Comparison of ENCODE assay signal across 2 cellular contexts in genomic region chr5:79112703-79113058, GRCh38.
TF ChIP-seq lines count a peak whose summit lies in the region.

No MANE protein-coding gene starts in this region.

TF ChIP-seq in GM23338, 12 proteins besides CTCF, POLR2A, EP300 and RAD21:
- no peak for TF ChIP-seq CREB1 (CRISPR knock-in tag; IDR thresholded peaks at IDR 0.05; ENCODE audit: low read depth)
- no peak for TF ChIP-seq ETS1 (IDR thresholded peaks at IDR 0.05)
- no peak for TF ChIP-seq EZH2phosphoT487 (IDR thresholded peaks at IDR 0.05; ENCODE audit: unreplicated experiment)
- TF ChIP-seq NANOG (IDR thresholded peaks at IDR 0.05; ENCODE audit: borderline replicate concordance) = no peak
- TF ChIP-seq, protein P1, sequence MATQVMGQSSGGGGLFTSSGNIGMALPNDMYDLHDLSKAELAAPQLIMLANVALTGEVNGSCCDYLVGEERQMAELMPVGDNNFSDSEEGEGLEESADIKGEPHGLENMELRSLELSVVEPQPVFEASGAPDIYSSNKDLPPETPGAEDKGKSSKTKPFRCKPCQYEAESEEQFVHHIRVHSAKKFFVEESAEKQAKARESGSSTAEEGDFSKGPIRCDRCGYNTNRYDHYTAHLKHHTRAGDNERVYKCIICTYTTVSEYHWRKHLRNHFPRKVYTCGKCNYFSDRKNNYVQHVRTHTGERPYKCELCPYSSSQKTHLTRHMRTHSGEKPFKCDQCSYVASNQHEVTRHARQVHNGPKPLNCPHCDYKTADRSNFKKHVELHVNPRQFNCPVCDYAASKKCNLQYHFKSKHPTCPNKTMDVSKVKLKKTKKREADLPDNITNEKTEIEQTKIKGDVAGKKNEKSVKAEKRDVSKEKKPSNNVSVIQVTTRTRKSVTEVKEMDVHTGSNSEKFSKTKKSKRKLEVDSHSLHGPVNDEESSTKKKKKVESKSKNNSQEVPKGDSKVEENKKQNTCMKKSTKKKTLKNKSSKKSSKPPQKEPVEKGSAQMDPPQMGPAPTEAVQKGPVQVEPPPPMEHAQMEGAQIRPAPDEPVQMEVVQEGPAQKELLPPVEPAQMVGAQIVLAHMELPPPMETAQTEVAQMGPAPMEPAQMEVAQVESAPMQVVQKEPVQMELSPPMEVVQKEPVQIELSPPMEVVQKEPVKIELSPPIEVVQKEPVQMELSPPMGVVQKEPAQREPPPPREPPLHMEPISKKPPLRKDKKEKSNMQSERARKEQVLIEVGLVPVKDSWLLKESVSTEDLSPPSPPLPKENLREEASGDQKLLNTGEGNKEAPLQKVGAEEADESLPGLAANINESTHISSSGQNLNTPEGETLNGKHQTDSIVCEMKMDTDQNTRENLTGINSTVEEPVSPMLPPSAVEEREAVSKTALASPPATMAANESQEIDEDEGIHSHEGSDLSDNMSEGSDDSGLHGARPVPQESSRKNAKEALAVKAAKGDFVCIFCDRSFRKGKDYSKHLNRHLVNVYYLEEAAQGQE (IDR thresholded peaks at IDR 0.05; ENCODE audit: unreplicated experiment) = no peak
- no peak for TF ChIP-seq ZNF331 (CRISPR knock-in tag; IDR thresholded peaks at IDR 0.05; ENCODE audit: low read depth)
- TF ChIP-seq JUNB (IDR thresholded peaks at IDR 0.05; ENCODE audit: unreplicated experiment) = no peak
- no peak for TF ChIP-seq POLR2AphosphoS5 (IDR thresholded peaks at IDR 0.05; ENCODE audit: low read depth)
- TF ChIP-seq, protein P2, sequence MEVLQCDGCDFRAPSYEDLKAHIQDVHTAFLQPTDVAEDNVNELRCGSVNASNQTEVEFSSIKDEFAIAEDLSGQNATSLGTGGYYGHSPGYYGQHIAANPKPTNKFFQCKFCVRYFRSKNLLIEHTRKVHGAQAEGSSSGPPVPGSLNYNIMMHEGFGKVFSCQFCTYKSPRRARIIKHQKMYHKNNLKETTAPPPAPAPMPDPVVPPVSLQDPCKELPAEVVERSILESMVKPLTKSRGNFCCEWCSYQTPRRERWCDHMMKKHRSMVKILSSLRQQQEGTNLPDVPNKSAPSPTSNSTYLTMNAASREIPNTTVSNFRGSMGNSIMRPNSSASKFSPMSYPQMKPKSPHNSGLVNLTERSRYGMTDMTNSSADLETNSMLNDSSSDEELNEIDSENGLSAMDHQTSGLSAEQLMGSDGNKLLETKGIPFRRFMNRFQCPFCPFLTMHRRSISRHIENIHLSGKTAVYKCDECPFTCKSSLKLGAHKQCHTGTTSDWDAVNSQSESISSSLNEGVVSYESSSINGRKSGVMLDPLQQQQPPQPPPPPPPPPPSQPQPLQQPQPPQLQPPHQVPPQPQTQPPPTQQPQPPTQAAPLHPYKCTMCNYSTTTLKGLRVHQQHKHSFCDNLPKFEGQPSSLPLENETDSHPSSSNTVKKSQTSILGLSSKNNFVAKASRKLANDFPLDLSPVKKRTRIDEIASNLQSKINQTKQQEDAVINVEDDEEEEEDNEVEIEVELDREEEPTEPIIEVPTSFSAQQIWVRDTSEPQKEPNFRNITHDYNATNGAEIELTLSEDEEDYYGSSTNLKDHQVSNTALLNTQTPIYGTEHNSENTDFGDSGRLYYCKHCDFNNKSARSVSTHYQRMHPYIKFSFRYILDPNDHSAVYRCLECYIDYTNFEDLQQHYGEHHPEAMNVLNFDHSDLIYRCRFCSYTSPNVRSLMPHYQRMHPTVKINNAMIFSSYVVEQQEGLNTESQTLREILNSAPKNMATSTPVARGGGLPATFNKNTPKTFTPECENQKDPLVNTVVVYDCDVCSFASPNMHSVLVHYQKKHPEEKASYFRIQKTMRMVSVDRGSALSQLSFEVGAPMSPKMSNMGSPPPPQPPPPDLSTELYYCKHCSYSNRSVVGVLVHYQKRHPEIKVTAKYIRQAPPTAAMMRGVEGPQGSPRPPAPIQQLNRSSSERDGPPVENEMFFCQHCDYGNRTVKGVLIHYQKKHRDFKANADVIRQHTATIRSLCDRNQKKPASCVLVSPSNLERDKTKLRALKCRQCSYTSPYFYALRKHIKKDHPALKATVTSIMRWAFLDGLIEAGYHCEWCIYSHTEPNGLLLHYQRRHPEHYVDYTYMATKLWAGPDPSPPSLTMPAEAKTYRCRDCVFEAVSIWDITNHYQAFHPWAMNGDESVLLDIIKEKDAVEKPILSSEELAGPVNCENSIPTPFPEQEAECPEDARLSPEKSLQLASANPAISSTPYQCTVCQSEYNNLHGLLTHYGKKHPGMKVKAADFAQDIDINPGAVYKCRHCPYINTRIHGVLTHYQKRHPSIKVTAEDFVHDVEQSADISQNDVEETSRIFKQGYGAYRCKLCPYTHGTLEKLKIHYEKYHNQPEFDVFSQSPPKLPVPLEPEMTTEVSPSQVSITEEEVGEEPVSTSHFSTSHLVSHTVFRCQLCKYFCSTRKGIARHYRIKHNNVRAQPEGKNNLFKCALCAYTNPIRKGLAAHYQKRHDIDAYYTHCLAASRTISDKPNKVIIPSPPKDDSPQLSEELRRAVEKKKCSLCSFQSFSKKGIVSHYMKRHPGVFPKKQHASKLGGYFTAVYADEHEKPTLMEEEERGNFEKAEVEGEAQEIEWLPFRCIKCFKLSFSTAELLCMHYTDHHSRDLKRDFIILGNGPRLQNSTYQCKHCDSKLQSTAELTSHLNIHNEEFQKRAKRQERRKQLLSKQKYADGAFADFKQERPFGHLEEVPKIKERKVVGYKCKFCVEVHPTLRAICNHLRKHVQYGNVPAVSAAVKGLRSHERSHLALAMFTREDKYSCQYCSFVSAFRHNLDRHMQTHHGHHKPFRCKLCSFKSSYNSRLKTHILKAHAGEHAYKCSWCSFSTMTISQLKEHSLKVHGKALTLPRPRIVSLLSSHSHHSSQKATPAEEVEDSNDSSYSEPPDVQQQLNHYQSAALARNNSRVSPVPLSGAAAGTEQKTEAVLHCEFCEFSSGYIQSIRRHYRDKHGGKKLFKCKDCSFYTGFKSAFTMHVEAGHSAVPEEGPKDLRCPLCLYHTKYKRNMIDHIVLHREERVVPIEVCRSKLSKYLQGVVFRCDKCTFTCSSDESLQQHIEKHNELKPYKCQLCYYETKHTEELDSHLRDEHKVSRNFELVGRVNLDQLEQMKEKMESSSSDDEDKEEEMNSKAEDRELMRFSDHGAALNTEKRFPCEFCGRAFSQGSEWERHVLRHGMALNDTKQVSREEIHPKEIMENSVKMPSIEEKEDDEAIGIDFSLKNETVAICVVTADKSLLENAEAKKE (CRISPR knock-in tag; IDR thresholded peaks at IDR 0.05) = no peak
- TF ChIP-seq STAT1 (IDR thresholded peaks at IDR 0.05; ENCODE audit: unreplicated experiment) = no peak
- no peak for TF ChIP-seq EZH2 (IDR thresholded peaks at IDR 0.05; ENCODE audit: low read depth, unreplicated experiment)
- TF ChIP-seq ZNF114 (CRISPR knock-in tag; IDR thresholded peaks at IDR 0.05) = no peak

TF ChIP-seq in WTC11, 78 proteins besides CTCF, POLR2A, EP300 and RAD21:
- TF ChIP-seq, protein P3, sequence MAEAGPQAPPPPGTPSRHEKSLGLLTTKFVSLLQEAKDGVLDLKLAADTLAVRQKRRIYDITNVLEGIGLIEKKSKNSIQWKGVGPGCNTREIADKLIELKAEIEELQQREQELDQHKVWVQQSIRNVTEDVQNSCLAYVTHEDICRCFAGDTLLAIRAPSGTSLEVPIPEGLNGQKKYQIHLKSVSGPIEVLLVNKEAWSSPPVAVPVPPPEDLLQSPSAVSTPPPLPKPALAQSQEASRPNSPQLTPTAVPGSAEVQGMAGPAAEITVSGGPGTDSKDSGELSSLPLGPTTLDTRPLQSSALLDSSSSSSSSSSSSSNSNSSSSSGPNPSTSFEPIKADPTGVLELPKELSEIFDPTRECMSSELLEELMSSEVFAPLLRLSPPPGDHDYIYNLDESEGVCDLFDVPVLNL (CRISPR knock-in tag; IDR thresholded peaks at IDR 0.05; ENCODE audit: borderline replicate concordance, low read depth) = no peak
- TF ChIP-seq RORB (CRISPR knock-in tag; IDR thresholded peaks at IDR 0.05) (no peak), ZNF232 (CRISPR knock-in tag; IDR thresholded peaks at IDR 0.05) (no peak), SOX15 (CRISPR knock-in tag; IDR thresholded peaks at IDR 0.05) (no peak), ZMAT4 (CRISPR knock-in tag; IDR thresholded peaks at IDR 0.05) (no peak), TCF7 (CRISPR knock-in tag; IDR thresholded peaks at IDR 0.05; ENCODE audit: low read depth) (no peak), HMGA2 (CRISPR knock-in tag; IDR thresholded peaks at IDR 0.05) (no peak), ZNF263 (CRISPR knock-in tag; IDR thresholded peaks at IDR 0.05; ENCODE audit: low read depth) (no peak)
- TF ChIP-seq, protein P4, sequence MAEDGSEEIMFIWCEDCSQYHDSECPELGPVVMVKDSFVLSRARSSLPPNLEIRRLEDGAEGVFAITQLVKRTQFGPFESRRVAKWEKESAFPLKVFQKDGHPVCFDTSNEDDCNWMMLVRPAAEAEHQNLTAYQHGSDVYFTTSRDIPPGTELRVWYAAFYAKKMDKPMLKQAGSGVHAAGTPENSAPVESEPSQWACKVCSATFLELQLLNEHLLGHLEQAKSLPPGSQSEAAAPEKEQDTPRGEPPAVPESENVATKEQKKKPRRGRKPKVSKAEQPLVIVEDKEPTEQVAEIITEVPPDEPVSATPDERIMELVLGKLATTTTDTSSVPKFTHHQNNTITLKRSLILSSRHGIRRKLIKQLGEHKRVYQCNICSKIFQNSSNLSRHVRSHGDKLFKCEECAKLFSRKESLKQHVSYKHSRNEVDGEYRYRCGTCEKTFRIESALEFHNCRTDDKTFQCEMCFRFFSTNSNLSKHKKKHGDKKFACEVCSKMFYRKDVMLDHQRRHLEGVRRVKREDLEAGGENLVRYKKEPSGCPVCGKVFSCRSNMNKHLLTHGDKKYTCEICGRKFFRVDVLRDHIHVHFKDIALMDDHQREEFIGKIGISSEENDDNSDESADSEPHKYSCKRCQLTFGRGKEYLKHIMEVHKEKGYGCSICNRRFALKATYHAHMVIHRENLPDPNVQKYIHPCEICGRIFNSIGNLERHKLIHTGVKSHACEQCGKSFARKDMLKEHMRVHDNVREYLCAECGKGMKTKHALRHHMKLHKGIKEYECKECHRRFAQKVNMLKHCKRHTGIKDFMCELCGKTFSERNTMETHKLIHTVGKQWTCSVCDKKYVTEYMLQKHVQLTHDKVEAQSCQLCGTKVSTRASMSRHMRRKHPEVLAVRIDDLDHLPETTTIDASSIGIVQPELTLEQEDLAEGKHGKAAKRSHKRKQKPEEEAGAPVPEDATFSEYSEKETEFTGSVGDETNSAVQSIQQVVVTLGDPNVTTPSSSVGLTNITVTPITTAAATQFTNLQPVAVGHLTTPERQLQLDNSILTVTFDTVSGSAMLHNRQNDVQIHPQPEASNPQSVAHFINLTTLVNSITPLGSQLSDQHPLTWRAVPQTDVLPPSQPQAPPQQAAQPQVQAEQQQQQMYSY (CRISPR knock-in tag; IDR thresholded peaks at IDR 0.05) = no peak
